ENCODE assay signal across 1 cellular context in the genomic region with DNA sequence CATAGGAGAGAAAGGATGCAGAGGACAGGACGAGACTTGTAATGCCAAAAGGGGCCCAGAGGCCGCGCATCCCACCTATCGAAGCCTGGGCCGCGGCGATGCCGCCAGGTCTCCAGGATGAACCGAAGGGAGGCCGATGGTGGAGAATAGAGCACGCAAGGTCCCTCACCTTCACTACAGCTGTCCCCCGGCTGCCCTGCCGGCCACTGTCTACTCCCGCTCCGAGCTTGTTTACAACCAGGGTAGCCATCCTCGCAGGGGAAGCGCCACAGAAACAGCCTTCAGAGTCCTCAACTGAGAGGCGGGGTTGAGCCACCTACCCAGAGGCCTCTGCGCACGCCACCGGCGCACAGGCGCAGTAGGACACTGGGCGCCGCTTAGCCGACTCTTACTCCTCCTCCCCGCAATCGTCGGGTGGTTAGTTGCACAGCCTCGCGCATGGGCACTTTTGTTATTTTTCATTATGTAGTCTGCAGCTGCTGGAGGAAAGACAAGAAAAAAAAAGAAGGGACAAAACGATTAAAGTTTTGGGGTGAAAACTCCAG.
TF ChIP-seq lines count a peak whose summit lies in the region.

A gene (minus strand): TSS at position 309 of the 545 bp plus-strand sequence. CDS start 59 bp downstream, at position 250.

TF ChIP-seq in WTC11, 78 proteins besides CTCF, POLR2A, EP300 and RAD21 (continued from another document):
- TF ChIP-seq, protein P1, sequence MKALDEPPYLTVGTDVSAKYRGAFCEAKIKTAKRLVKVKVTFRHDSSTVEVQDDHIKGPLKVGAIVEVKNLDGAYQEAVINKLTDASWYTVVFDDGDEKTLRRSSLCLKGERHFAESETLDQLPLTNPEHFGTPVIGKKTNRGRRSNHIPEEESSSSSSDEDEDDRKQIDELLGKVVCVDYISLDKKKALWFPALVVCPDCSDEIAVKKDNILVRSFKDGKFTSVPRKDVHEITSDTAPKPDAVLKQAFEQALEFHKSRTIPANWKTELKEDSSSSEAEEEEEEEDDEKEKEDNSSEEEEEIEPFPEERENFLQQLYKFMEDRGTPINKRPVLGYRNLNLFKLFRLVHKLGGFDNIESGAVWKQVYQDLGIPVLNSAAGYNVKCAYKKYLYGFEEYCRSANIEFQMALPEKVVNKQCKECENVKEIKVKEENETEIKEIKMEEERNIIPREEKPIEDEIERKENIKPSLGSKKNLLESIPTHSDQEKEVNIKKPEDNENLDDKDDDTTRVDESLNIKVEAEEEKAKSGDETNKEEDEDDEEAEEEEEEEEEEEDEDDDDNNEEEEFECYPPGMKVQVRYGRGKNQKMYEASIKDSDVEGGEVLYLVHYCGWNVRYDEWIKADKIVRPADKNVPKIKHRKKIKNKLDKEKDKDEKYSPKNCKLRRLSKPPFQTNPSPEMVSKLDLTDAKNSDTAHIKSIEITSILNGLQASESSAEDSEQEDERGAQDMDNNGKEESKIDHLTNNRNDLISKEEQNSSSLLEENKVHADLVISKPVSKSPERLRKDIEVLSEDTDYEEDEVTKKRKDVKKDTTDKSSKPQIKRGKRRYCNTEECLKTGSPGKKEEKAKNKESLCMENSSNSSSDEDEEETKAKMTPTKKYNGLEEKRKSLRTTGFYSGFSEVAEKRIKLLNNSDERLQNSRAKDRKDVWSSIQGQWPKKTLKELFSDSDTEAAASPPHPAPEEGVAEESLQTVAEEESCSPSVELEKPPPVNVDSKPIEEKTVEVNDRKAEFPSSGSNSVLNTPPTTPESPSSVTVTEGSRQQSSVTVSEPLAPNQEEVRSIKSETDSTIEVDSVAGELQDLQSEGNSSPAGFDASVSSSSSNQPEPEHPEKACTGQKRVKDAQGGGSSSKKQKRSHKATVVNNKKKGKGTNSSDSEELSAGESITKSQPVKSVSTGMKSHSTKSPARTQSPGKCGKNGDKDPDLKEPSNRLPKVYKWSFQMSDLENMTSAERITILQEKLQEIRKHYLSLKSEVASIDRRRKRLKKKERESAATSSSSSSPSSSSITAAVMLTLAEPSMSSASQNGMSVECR (CRISPR knock-in tag; IDR thresholded peaks at IDR 0.05; ENCODE audit: borderline replicate concordance) = no peak
- TF ChIP-seq ZNF219 (CRISPR knock-in tag; IDR thresholded peaks at IDR 0.05; ENCODE audit: borderline replicate concordance) = no peak
- no peak for TF ChIP-seq ZNF263 (CRISPR knock-in tag; IDR thresholded peaks at IDR 0.05; ENCODE audit: low read depth)
- no peak for TF ChIP-seq ZBTB21 (CRISPR knock-in tag; IDR thresholded peaks at IDR 0.05; ENCODE audit: borderline replicate concordance)
- no peak for TF ChIP-seq FOXJ3 (CRISPR knock-in tag; IDR thresholded peaks at IDR 0.05; ENCODE audit: borderline replicate concordance)
